9 cellular contexts compared by ENCODE assay signal in genomic region chr19:57748029-57748428, GRCh38. TPM values are rescaled to one million over a fixed set of nuclear protein-coding genes. Genes with fewer than 3 reads are reported as not detected.
DNase-seq lines count a peak whose midpoint lies in the region; ATAC-seq and TF ChIP-seq lines count a peak whose summit lies in the region.
"Had no signal": no experiment of that assay in that cellular context is flagged by ENCODE, and none has a peak within 500 bp of the region (broad histone marks: within the 10 kb centered on the region; RNA-seq: fewer than 3 reads in every experiment).

No MANE protein-coding gene starts in this region.

- peak overlapping the region; percentile 87 for H3K4me3 Mint-ChIP-seq in activated naive CD4-positive, alpha-beta T cell treated with anti-CD3 and anti-CD28 coated beads, Interleukin-2, amount 50 U/mL, for 24 hours
- H3K4me3 Mint-ChIP-seq in activated naive CD8-positive, alpha-beta T cell treated with anti-CD3 and anti-CD28 coated beads, Interleukin-2, amount 50 U/mL, for 24 hours: peak overlapping the region; percentile 95

- H3K36me3 ChIP-seq in liver (ENCODE audit: control insufficient read depth in 4 of 4, insufficient read depth in 3 of 4, low read depth in 1 of 4, low read length in 3 of 4): peaks cover 14 to 43% (median 40%) of the 10 kb centered on the region in 4 donors
- peaks cover 26 to 42% (median 40%) of the 10 kb centered on the region in 5 donors for H3K36me3 ChIP-seq in subcutaneous abdominal adipose tissue (ENCODE audit: control insufficient read depth in 5 of 5, insufficient read depth in 5 of 5, low read length in 5 of 5)
- H3K36me3 ChIP-seq in transverse colon: peaks cover under 1 to 52% (median 24%) of the 10 kb centered on the region in 4 donors

- WGBS in liver: 97% methylated on average over 3 of the region's 3 CpGs
- WGBS in transverse colon (ENCODE audit: low coverage in 1 of 2), 2 donors: 81 to 96% methylated on average over 3 of the region's 3 CpGs

- no peak overlapping the region for H3K9ac ChIP-seq in liver (ENCODE audit: low read depth in 1 of 2, low read length in 2 of 2)
- no peak overlapping the region for H3K9ac ChIP-seq in subcutaneous abdominal adipose tissue (ENCODE audit: low read length in 5 of 5)

- in situ Hi-C loops in transverse colon (cut with MboI; ENCODE audit: low pct_ligation_motif_present in 1 of 4, low pct_unique_long_range_greater_than_20kb in 1 of 4, low sequenced_read_pairs in 3 of 4): loop anchor here in 1 of 4 donors (10.0 to 25.0 kb wide), 2 partner anchors 164 to 407 kb away; partner anchors contain the start of genes ZNF329 and ZNF417

- H3K9me3 Mint-ChIP-seq in activated naive CD4-positive, alpha-beta T cell treated with anti-CD3 and anti-CD28 coated beads, Interleukin-2, amount 50 U/mL, for 24 hours: peaks cover 27% of the 10 kb centered on the region
- peaks cover 56% of the 10 kb centered on the region for H3K9me3 Mint-ChIP-seq in activated naive CD8-positive, alpha-beta T cell treated with anti-CD3 and anti-CD28 coated beads, Interleukin-2, amount 50 U/mL, for 24 hours

- TF ChIP-seq CTCF in liver (IDR thresholded peaks at IDR 0.05; ENCODE audit: low read depth, low read length, missing input control) (no peak), GM20000 (IDR thresholded peaks at IDR 0.05; ENCODE audit: extremely low read depth, missing control alignments) (no peak), transverse colon (IDR thresholded peaks at IDR 0.05) (no peak)

- H3K36me3 Mint-ChIP-seq in activated naive CD4-positive, alpha-beta T cell treated with anti-CD3 and anti-CD28 coated beads, Interleukin-2, amount 50 U/mL, for 24 hours: peaks cover 52% of the 10 kb centered on the region
- H3K36me3 Mint-ChIP-seq in activated naive CD8-positive, alpha-beta T cell treated with anti-CD3 and anti-CD28 coated beads, Interleukin-2, amount 50 U/mL, for 24 hours (ENCODE audit: low read depth): peaks cover 63% of the 10 kb centered on the region

- no peaks in the 10 kb centered on the region for H3K27me3 Mint-ChIP-seq in activated naive CD4-positive, alpha-beta T cell treated with anti-CD3 and anti-CD28 coated beads, Interleukin-2, amount 50 U/mL, for 24 hours
- H3K27me3 Mint-ChIP-seq in activated naive CD8-positive, alpha-beta T cell treated with anti-CD3 and anti-CD28 coated beads, Interleukin-2, amount 50 U/mL, for 24 hours: no peaks in the 10 kb centered on the region

- H3K4me3 ChIP-seq in liver (ENCODE audit: low read depth in 1 of 3, low read length in 3 of 3) (peak overlapping the region; percentile 80 to 98 (median 96)), subcutaneous abdominal adipose tissue (ENCODE audit: low read depth in 1 of 5, low read length in 5 of 5) (peak overlapping the region; percentile 95 to 100 (median 99)), transverse colon (peak overlapping the region in 1 of 4 donors; percentile 92)

- no peak overlapping the region for H3K27ac ChIP-seq in liver (ENCODE audit: low read depth in 1 of 2, low read length in 2 of 2)
- H3K27ac ChIP-seq in subcutaneous abdominal adipose tissue (ENCODE audit: low read depth, low read length): no peak overlapping the region
- H3K27ac ChIP-seq in transverse colon: no peak overlapping the region

- DNase-seq in activated naive CD4-positive, alpha-beta T cell (lab: John Stamatoyannopoulos, UW): no peak
- no peak for DNase-seq in activated naive CD8-positive, alpha-beta T cell treated with anti-CD3 and anti-CD28 coated beads, Interleukin-2, amount 50 U/mL, for 24 hours
- DNase-seq in GM20000 (ENCODE audit: low spot score) (no peak), transverse colon (no peak)
- no peak for DNase-seq in stimulated activated CD4-positive, alpha-beta T cell treated with anti-CD3 and anti-CD28 coated beads, Interleukin-4, amount 100 ng/mL, for 24 hours

- H3K27ac Mint-ChIP-seq in activated naive CD4-positive, alpha-beta T cell treated with anti-CD3 and anti-CD28 coated beads, Interleukin-2, amount 50 U/mL, for 24 hours: no peak overlapping the region
- H3K27ac Mint-ChIP-seq in activated naive CD8-positive, alpha-beta T cell treated with anti-CD3 and anti-CD28 coated beads, Interleukin-2, amount 50 U/mL, for 24 hours: no peak overlapping the region

- no peak for TF ChIP-seq POLR2A in transverse colon (IDR thresholded peaks at IDR 0.05)

- TF ChIP-seq RAD21 in liver (IDR thresholded peaks at IDR 0.05): no peak

- intact Hi-C loops in transverse colon (cut with DNase I; ENCODE audit: low total_unique reads): no loop called here

- peaks cover 37% of the 10 kb centered on the region for H3K4me1 Mint-ChIP-seq in activated naive CD4-positive, alpha-beta T cell treated with anti-CD3 and anti-CD28 coated beads, Interleukin-2, amount 50 U/mL, for 24 hours
- peaks cover 25% of the 10 kb centered on the region for H3K4me1 Mint-ChIP-seq in activated naive CD8-positive, alpha-beta T cell treated with anti-CD3 and anti-CD28 coated beads, Interleukin-2, amount 50 U/mL, for 24 hours

- H3K4me1 ChIP-seq in liver (ENCODE audit: control insufficient read depth in 4 of 4, insufficient read depth in 4 of 4, low read length in 3 of 4) (peaks cover 3 to 12% (median 9%) of the 10 kb centered on the region in 4 donors), subcutaneous abdominal adipose tissue (ENCODE audit: control insufficient read depth in 5 of 5, insufficient read depth in 5 of 5, low read length in 5 of 5) (peaks cover 1 to 25% (median 18%) of the 10 kb centered on the region in 5 donors), transverse colon (peaks cover 0 to 14% (median 6%) of the 10 kb centered on the region in 4 donors)

- H3K27me3 ChIP-seq in liver (ENCODE audit: control insufficient read depth in 4 of 4, insufficient read depth in 4 of 4, low read length in 3 of 4) (no peaks in the 10 kb centered on the region), subcutaneous abdominal adipose tissue (ENCODE audit: control insufficient read depth in 5 of 5, insufficient read depth in 4 of 5, low read length in 5 of 5) (no peaks in the 10 kb centered on the region), transverse colon (no peaks in the 10 kb centered on the region)

- H3K9me3 ChIP-seq in liver (ENCODE audit: control insufficient read depth in 4 of 4, low read length in 3 of 4) (peaks cover 11 to 47% (median 33%) of the 10 kb centered on the region in 4 donors), subcutaneous abdominal adipose tissue (ENCODE audit: control insufficient read depth in 5 of 5, low read length in 5 of 5) (peaks cover 21 to 51% (median 35%) of the 10 kb centered on the region in 5 donors), transverse colon (peaks cover 31 to 52% of the 10 kb centered on the region in 2 donors)

- TF ChIP-seq EP300 in transverse colon (IDR thresholded peaks at IDR 0.05; ENCODE audit: low read depth): no peak

- no peak for ATAC-seq in activated naive CD8-positive, alpha-beta T cell treated with anti-CD3 and anti-CD28 coated beads, Interleukin-2, amount 50 U/mL, for 24 hours

TF ChIP-seq in liver, 16 proteins besides CTCF, POLR2A, EP300 and RAD21:
- TF ChIP-seq, protein P1, sequence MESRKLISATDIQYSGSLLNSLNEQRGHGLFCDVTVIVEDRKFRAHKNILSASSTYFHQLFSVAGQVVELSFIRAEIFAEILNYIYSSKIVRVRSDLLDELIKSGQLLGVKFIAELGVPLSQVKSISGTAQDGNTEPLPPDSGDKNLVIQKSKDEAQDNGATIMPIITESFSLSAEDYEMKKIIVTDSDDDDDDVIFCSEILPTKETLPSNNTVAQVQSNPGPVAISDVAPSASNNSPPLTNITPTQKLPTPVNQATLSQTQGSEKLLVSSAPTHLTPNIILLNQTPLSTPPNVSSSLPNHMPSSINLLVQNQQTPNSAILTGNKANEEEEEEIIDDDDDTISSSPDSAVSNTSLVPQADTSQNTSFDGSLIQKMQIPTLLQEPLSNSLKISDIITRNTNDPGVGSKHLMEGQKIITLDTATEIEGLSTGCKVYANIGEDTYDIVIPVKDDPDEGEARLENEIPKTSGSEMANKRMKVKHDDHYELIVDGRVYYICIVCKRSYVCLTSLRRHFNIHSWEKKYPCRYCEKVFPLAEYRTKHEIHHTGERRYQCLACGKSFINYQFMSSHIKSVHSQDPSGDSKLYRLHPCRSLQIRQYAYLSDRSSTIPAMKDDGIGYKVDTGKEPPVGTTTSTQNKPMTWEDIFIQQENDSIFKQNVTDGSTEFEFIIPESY (IDR thresholded peaks at IDR 0.05): no peak
- TF ChIP-seq MAX (IDR thresholded peaks at IDR 0.05) (no peak), GABPA (IDR thresholded peaks at IDR 0.05 in 1 of 2, conservative IDR thresholded peaks at IDR 0.05 in 1 of 2) (no peak), RXRA (IDR thresholded peaks at IDR 0.05) (no peak), HNF4G (IDR thresholded peaks at IDR 0.05) (no peak)

RNA-seq across cellular contexts. Expression of gene ZNF776, which starts 1.4 kb away (rescaled TPM):
- total RNA-seq in liver (10 to 100 TPM in 1 of 2 donors, 1 to 10 TPM in 1; 8.7 to 20.3 TPM), transverse colon (100 to 1,000 TPM in 1 of 4 donors, 10 to 100 TPM in 3; 15.0 to 120 (median 16.7) TPM)
- 1 to 10 TPM; 2.0 to 4.1 TPM for polyA plus RNA-seq in liver

RNA-seq across cellular contexts. Expression of gene ZNF671, which starts 20.6 kb away (rescaled TPM):
- total RNA-seq in liver: 1 to 10 TPM; 2.4 to 9.3 TPM
- 1 to 10 TPM in 1 of 2 donors, under 1 TPM in 1; 0.78 to 1.6 TPM for polyA plus RNA-seq in liver
- 1 to 10 TPM in 3 of 4 donors, under 1 TPM in 1; 0.60 to 7.5 (median 4.7) TPM for total RNA-seq in transverse colon

RNA-seq across cellular contexts. Expression of gene ZNF586, which starts 21.4 kb away (rescaled TPM):
- total RNA-seq in liver: 10 to 100 TPM; 10.4 to 11.8 TPM
- polyA plus RNA-seq in liver: 1 to 10 TPM; 2.3 to 3.1 TPM
- 10 to 100 TPM; 20.8 to 79.2 (median 27.3) TPM for total RNA-seq in transverse colon

RNA-seq across cellular contexts. Expression of gene ZNF154, which starts 39.0 kb away (rescaled TPM):
- total RNA-seq in liver (1 to 10 TPM; 2.2 to 4.7 TPM), transverse colon (1 to 10 TPM; 1.1 to 2.2 (median 1.8) TPM)
- polyA plus RNA-seq in liver: under 1 TPM; 0.32 to 0.36 TPM
- total RNA-seq: RPMI7951 had no signal
